20 cellular contexts compared by ENCODE assay signal in the genomic region with DNA sequence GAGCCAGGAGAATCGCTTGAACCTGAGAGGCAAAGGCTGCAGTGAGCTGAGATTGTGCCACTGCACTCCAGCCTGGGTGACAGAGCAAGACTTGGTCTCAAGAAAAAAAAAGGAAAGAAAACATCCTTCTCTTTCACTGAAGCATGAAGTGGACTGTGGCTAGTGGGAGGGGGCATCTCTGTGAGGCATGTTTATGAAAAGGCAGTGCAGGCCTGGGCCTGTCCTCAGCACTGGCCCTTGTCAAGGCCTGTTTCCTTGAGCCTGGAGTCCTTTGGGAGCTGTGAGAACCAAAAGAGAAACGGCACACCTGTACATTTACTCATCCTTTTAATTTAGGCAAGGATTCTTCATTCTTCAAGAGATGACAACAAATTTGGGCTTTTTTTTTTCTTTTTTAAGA. TPM values are rescaled to one million over a fixed set of nuclear protein-coding genes. Genes with fewer than 3 reads are reported as not detected.
DNase-seq lines count a peak whose midpoint lies in the region; FAIRE-seq and TF ChIP-seq lines count a peak whose summit lies in the region.
"Had no signal": no experiment of that assay in that cellular context is flagged by ENCODE, and none has a peak within 500 bp of the region (broad histone marks: within the 10 kb centered on the region; RNA-seq: fewer than 3 reads in every experiment).

No MANE protein-coding gene starts in this region.

- intact Hi-C loops in mammary epithelial cell (cut with micrococcal nuclease) (no loop called here), cardiac septum (cut with DNase I) (no loop called here)

- H4K5ac ChIP-seq in H9 (ENCODE audit: insufficient read length, low read depth, low read length), result no peak overlapping the region

- H3K79me1 ChIP-seq in H9 (ENCODE audit: insufficient read depth, low read depth, low read length, poor library complexity, severe bottlenecking) (no peaks in the 10 kb centered on the region), neuronal stem cell (ENCODE audit: low read depth, low read length) (no peaks in the 10 kb centered on the region)

- H3K4me3 ChIP-seq in mammary epithelial cell (replicated peaks in 1 of 3; ENCODE audit: insufficient read depth in 1 of 3, low read depth in 2 of 3, low read length in 3 of 3), result no peak overlapping the region
- H3K4me3 ChIP-seq in neuronal stem cell (ENCODE audit: low read length in 2 of 2), result no peak overlapping the region
- H3K4me3 ChIP-seq: coronary artery, left ventricle myocardium inferior had no signal

- peaks cover 6 to 8% of the 10 kb centered on the region in 2 experiments for H3K4me1 Mint-ChIP-seq in H9
- H3K4me1 Mint-ChIP-seq: brain had no signal

- H2BK12ac ChIP-seq in H9 (ENCODE audit: insufficient read length, low read depth, low read length) (no peak overlapping the region), neuronal stem cell (ENCODE audit: low read length) (no peak overlapping the region)

- peak overlapping the region; percentile 3 for H2BK20ac ChIP-seq in H9 (ENCODE audit: low read depth, low read length, poor library complexity, severe bottlenecking)

- no peak overlapping the region for H4K8ac ChIP-seq in H9 (replicated peaks; ENCODE audit: insufficient read length, low read depth, low read length)
- H4K8ac ChIP-seq in neuronal stem cell (ENCODE audit: low read depth, low read length), result no peak overlapping the region

- TF ChIP-seq CTCF in H9 (conservative IDR thresholded peaks at IDR 0.05) (no peak), mammary epithelial cell (conservative IDR thresholded peaks at IDR 0.05 in 1 of 2, IDR thresholded peaks at IDR 0.05 in 1 of 2; ENCODE audit: extremely low read depth in 1 of 2, insufficient read depth in 1 of 2, low read depth in 1 of 2, low read length in 2 of 2) (no peak)

- H4K20me1 ChIP-seq in H9 (ENCODE audit: control insufficient read depth, insufficient read depth, insufficient read length), result peaks cover 3% of the 10 kb centered on the region
- no peaks in the 10 kb centered on the region for H4K20me1 ChIP-seq in mammary epithelial cell (ENCODE audit: insufficient read depth, low read length)

- no peak for DNase-seq in H9
- peak; percentile 15 for DNase-seq in NCI-H1417 treated with DMSO at 0.1 percent for 48 hours (lab: John Stamatoyannopoulos, UW)
- peak; percentile 86 for DNase-seq in mammary epithelial cell
- DNase-seq in neuronal stem cell (ENCODE audit: low spot score), result no peak
- no peak for DNase-seq in midbrain (lab: John Stamatoyannopoulos, UW)
- no peak for DNase-seq in GM12892 (ENCODE audit: insufficient read length)
- no peak for DNase-seq in cardiac septum (ENCODE audit: low spot score)
- DNase-seq: activated T-cell treated with anti-CD3 and anti-CD28 coated beads, Interleukin-2, amount 50 U/mL, for 48 hours; foreskin melanocyte; left ventricle myocardium inferior; MM.1S; occipital lobe; Right ventricle myocardium superior had no signal

- H2BK5ac ChIP-seq in H9 (ENCODE audit: insufficient read length, low read length) (no peak overlapping the region), neuronal stem cell (ENCODE audit: low read length) (no peak overlapping the region)

- no peak overlapping the region for H3K18ac ChIP-seq in H9 (ENCODE audit: insufficient read length, low read depth, low read length)
- no peak overlapping the region for H3K18ac ChIP-seq in neuronal stem cell (ENCODE audit: low read length)

- no peak for TF ChIP-seq POLR2A in GM12892 (IDR thresholded peaks at IDR 0.05; ENCODE audit: low read depth, low read length)

- no CpG with 5 or more reads among the region's 2 CpGs for WGBS in H9 (ENCODE audit: extremely low coverage, insufficient read length, low lambda C conversion rate)
- WGBS in mammary epithelial cell (ENCODE audit: low coverage, missing lambda C conversion rate), result 17% methylated on average over 1 of the region's 2 CpGs
- WGBS in neuronal stem cell (ENCODE audit: extremely low coverage in 2 of 2, insufficient read length in 2 of 2, insufficient replicate concordance in 1 of 2), 2 donors, result no CpG with 5 or more reads among the region's 2 CpGs

- H3K36me3 Mint-ChIP-seq in H9 (ENCODE audit: insufficient read depth in 1 of 3, low read depth in 3 of 3), result no peaks in the 10 kb centered on the region; a peak in 1 of 7 replicates
- H3K36me3 Mint-ChIP-seq: brain, WTC11 had no signal

- no peaks in the 10 kb centered on the region for H3K9me3 Mint-ChIP-seq in H9
- H3K9me3 Mint-ChIP-seq: T-helper 1 cell treated with Interleukin-12 subunit alpha and Interleukin-12 subunit beta and Interleukin-4 antibody, amounts not matched to agents 30 μg/mL and 1 μg/mL, for 36 hours; WTC11 had no signal

- peaks cover 2% of the 10 kb centered on the region for H3K27me3 Mint-ChIP-seq in H9 (ENCODE audit: low read depth)

- H3K9me3 ChIP-seq in H9 (ENCODE audit: control insufficient read depth, low read depth, low read length) (no peaks in the 10 kb centered on the region), mammary epithelial cell (replicated peaks; ENCODE audit: insufficient read depth, low read length) (no peaks in the 10 kb centered on the region), neuronal stem cell (replicated peaks in 1 of 2; ENCODE audit: control insufficient read depth in 2 of 2, insufficient read depth in 1 of 2, low read depth in 1 of 2, low read length in 2 of 2) (no peaks in the 10 kb centered on the region)
- H3K9me3 ChIP-seq: left ventricle myocardium inferior had no signal

- H2AFZ ChIP-seq in H9 (ENCODE audit: low read length) (no peak overlapping the region), mammary epithelial cell (ENCODE audit: low read depth, low read length) (peak overlapping the region; percentile 18), neuronal stem cell (ENCODE audit: low read length) (peak overlapping the region; percentile 70)

- H3K36me3 ChIP-seq in mammary epithelial cell (ENCODE audit: insufficient read depth, low read length) (no peaks in the 10 kb centered on the region), neuronal stem cell (replicated peaks in 1 of 2; ENCODE audit: control insufficient read depth in 2 of 2, insufficient read depth in 2 of 2, low read length in 2 of 2) (no peaks in the 10 kb centered on the region)
- H3K36me3 ChIP-seq: left ventricle myocardium inferior had no signal

- dilution Hi-C loops in mammary epithelial cell (cut with HindIII; ENCODE audit: low sequenced_read_pairs), result no loop called here

- H3K4me3 Mint-ChIP-seq in H9, result no peak overlapping the region
- H3K4me3 Mint-ChIP-seq: activated naive CD8-positive, alpha-beta T cell; brain; T-helper 1 cell treated with Interleukin-12 subunit alpha and Interleukin-12 subunit beta and Interleukin-4 antibody, amounts not matched to agents 30 μg/mL and 1 μg/mL, for 36 hours; WTC11 had no signal

- BruUV-seq in mammary epithelial cell (replicated peaks; lab: Mats Ljungman, UMichigan), result no TSS peak

- H2BK120ac ChIP-seq in H9 (ENCODE audit: low read depth, low read length, poor library complexity, severe bottlenecking) (no peak overlapping the region), neuronal stem cell (ENCODE audit: low read depth, low read length) (no peak overlapping the region)

- H3K4me2 ChIP-seq in H9 (ENCODE audit: insufficient read depth, insufficient read length, low read length), result no peak overlapping the region
- H3K4me2 ChIP-seq in mammary epithelial cell (ENCODE audit: insufficient read depth, low read depth, low read length), result no peak overlapping the region
- H3K4me2 ChIP-seq in neuronal stem cell (ENCODE audit: insufficient read depth, low read length, poor library complexity, severe bottlenecking), result no peak overlapping the region

- H2AK5ac ChIP-seq in H9 (ENCODE audit: insufficient read length, low read length) (no peak overlapping the region), neuronal stem cell (ENCODE audit: low read depth, low read length) (no peak overlapping the region)

- no peak overlapping the region for H3K27ac ChIP-seq in H9 (ENCODE audit: insufficient read length, low read depth, low read length)
- no peak overlapping the region for H3K27ac ChIP-seq in mammary epithelial cell (ENCODE audit: insufficient read depth, low read depth, low read length)
- no peak overlapping the region for H3K27ac ChIP-seq in neuronal stem cell (replicated peaks; ENCODE audit: low read length)
- H3K27ac ChIP-seq: coronary artery, left ventricle myocardium inferior had no signal

- in situ Hi-C loops in mammary epithelial cell (cut with MboI; ENCODE audit: low sequenced_read_pairs in 2 of 2), result no loop called here

- H3K27ac Mint-ChIP-seq in H9, result no peak overlapping the region
- H3K27ac Mint-ChIP-seq: activated naive CD8-positive, alpha-beta T cell; T-helper 1 cell treated with Interleukin-12 subunit alpha and Interleukin-12 subunit beta and Interleukin-4 antibody, amounts not matched to agents 30 μg/mL and 1 μg/mL, for 36 hours; WTC11 had no signal

- H3K14ac ChIP-seq in H9 (ENCODE audit: insufficient read depth, low read length) (no peak overlapping the region), neuronal stem cell (ENCODE audit: low read length) (no peak overlapping the region)

- H3K9ac ChIP-seq in H9 (ENCODE audit: extremely low read depth, insufficient read length, low read length) (no peak overlapping the region), mammary epithelial cell (ENCODE audit: insufficient read depth, low read length) (no peak overlapping the region), neuronal stem cell (ENCODE audit: low read depth, low read length, poor library complexity) (no peak overlapping the region)

- CTCF ChIA-PET in mammary epithelial cell (lab: Charles Lee; ENCODE audit: low non-redundant PET), result no interaction called here

- FAIRE-seq in GM12892 (lab: Jason Lieb, UNC), result no peak
- FAIRE-seq: GM19239, H1 had no signal

- H3K56ac ChIP-seq in H9 (ENCODE audit: insufficient read length, low read depth, low read length), result no peak overlapping the region

- H3T11ph ChIP-seq in H9 (ENCODE audit: low read length), result no peak overlapping the region

- H4K91ac ChIP-seq in H9 (ENCODE audit: insufficient read length, low read depth, low read length) (no peak overlapping the region), neuronal stem cell (ENCODE audit: low read depth, low read length, poor library complexity) (no peak overlapping the region)

- H3K79me2 ChIP-seq in H9 (ENCODE audit: insufficient read depth, low read length) (no peaks in the 10 kb centered on the region), mammary epithelial cell (ENCODE audit: insufficient read depth, low read length) (no peaks in the 10 kb centered on the region)

- no peaks in the 10 kb centered on the region for H3K4me1 ChIP-seq in H9 (ENCODE audit: insufficient read depth, low read length)
- H3K4me1 ChIP-seq in mammary epithelial cell (ENCODE audit: insufficient read depth, low read length), result peaks cover 9% of the 10 kb centered on the region
- peaks cover 3 to 4% of the 10 kb centered on the region in 2 donors for H3K4me1 ChIP-seq in neuronal stem cell (ENCODE audit: control insufficient read depth in 2 of 2, insufficient read depth in 1 of 2, low read depth in 1 of 2, low read length in 2 of 2)
- H3K4me1 ChIP-seq: left ventricle myocardium inferior had no signal

- H3K4ac ChIP-seq in H9 (ENCODE audit: low read depth, low read length), result no peak overlapping the region
- H3K4ac ChIP-seq in neuronal stem cell (ENCODE audit: low read length), result no peak overlapping the region

- H3K27me3 ChIP-seq in H9 (ENCODE audit: insufficient read depth, low read length) (no peaks in the 10 kb centered on the region), mammary epithelial cell (ENCODE audit: insufficient read depth, low read length) (no peaks in the 10 kb centered on the region), neuronal stem cell (ENCODE audit: control insufficient read depth in 3 of 3, insufficient read depth in 3 of 3, low read depth in 1 of 3, low read length in 3 of 3) (peaks cover 0 to 8% (median 0%) of the 10 kb centered on the region in 3 experiments)

- H3K23ac ChIP-seq in H9 (ENCODE audit: insufficient read length, low read depth, low read length) (no peak overlapping the region), neuronal stem cell (ENCODE audit: low read depth, low read length, poor library complexity) (no peak overlapping the region)

- H3K23me2 ChIP-seq in H9 (ENCODE audit: insufficient read length, low read depth, low read length, poor library complexity, severe bottlenecking), result no peaks in the 10 kb centered on the region

- H2BK15ac ChIP-seq in H9 (ENCODE audit: low read depth, low read length) (no peak overlapping the region), neuronal stem cell (ENCODE audit: low read length) (no peak overlapping the region)

RNA-seq across cellular contexts. Expression of a gene that starts 18.3 kb away (rescaled TPM):
- total RNA-seq in H9 (2021) (78.6 and 83.5 TPM in 2 replicates), mammary epithelial cell (10 to 100 TPM; 42.8 to 62.5 TPM), cardiac septum (36.8 TPM)
- 27.1 TPM for polyA plus RNA-seq in mammary epithelial cell
- 54.5 TPM for polyA minus RNA-seq in mammary epithelial cell
- 34.2 TPM for polyA plus RNA-seq in neuronal stem cell (2013, experiment 1 of 2)
- 35.1 TPM for polyA plus RNA-seq in neuronal stem cell (2013, experiment 2 of 2)
- polyA plus RNA-seq in GM12892 (2012; ENCODE audit: missing spikeins), result 23.8 TPM

Comparison
In these comparisons a context has a peak if more than half of its experiments do, and no peak if none do; other contexts are left out.
1. DNase-seq: peak in NCI-H1417 treated with DMSO at 0.1 percent for 48 hours (single experiment) and mammary epithelial cell (single experiment); none in H9 (single experiment), neuronal stem cell (single experiment), midbrain (single experiment), GM12892 (single experiment) and cardiac septum (single experiment).